ENCODE assay signal across 8 cellular contexts in genomic region chr11:46846510-46846830, GRCh38. TPM values are rescaled to one million over a fixed set of nuclear protein-coding genes. Genes with fewer than 3 reads are reported as not detected.
DNase-seq lines count a peak whose midpoint lies in the region; FAIRE-seq and TF ChIP-seq lines count a peak whose summit lies in the region.

No MANE protein-coding gene starts in this region.

- no peak for TF ChIP-seq EP300 in H1 (IDR thresholded peaks at IDR 0.05; ENCODE audit: borderline replicate concordance in 1 of 2, low read depth in 2 of 2, low read length in 2 of 2)

- H2AFZ ChIP-seq in H1 (ENCODE audit: low read length) = peak overlapping the region; percentile 86; the same call in 1 of the 2 replicates
- peak overlapping the region; percentile 85 for H2AFZ ChIP-seq in parathyroid adenoma

- peaks cover 9% of the 10 kb centered on the region for H3K23me2 ChIP-seq in H1 (ENCODE audit: low read depth, low read length)

- H3K18ac ChIP-seq in H1 (ENCODE audit: extremely low read depth, low read length) = peak overlapping the region; percentile 32; the same call in 1 of the 2 replicates

- H3K27ac ChIP-seq in KOPT-K1 (ENCODE audit: low read depth, low read length, poor library complexity, severe bottlenecking) (peak overlapping the region; percentile 87), H1 (ENCODE audit: low read depth, low read length) (no peak overlapping the region), parathyroid adenoma (no peak overlapping the region)

- CTCF ChIA-PET in H1 (lab: Charles Lee; ENCODE audit: partially characterized antibody) = interaction anchor here (0.6 kb wide), 1 partner anchor 420 kb away, joined by 3 read pairs; no protein-coding TSS in a partner anchor

- 0 out of 2 replicates have a peak overlapping the region, but pooled peaks have one; percentile 13 for H2BK20ac ChIP-seq in H1 (ENCODE audit: low read length)

- H4K8ac ChIP-seq in H1 (ENCODE audit: extremely low read depth, insufficient read depth, low read length) = no peak overlapping the region

- H2BK15ac ChIP-seq in H1 (ENCODE audit: low read length) = no peak overlapping the region; the same call in 1 of the 2 replicates

- H4K91ac ChIP-seq in H1 (replicated peaks; ENCODE audit: insufficient read length, low read length) = peak overlapping the region; percentile 77

- H2AK5ac ChIP-seq in H1 (ENCODE audit: low read depth, low read length) = no peak overlapping the region

- TF ChIP-seq CTCF in H1 (IDR thresholded peaks at IDR 0.05; ENCODE audit: control extremely low read depth in 1 of 3, insufficient read depth in 1 of 3, low read depth in 1 of 3, low read length in 3 of 3) = no peak
- TF ChIP-seq CTCF in parathyroid adenoma (IDR thresholded peaks at IDR 0.05) = no peak

- H3K14ac ChIP-seq in H1 (ENCODE audit: insufficient read length) = no peak overlapping the region

- peaks cover 6% of the 10 kb centered on the region; the same call in 1 of the 2 replicates for H3K79me1 ChIP-seq in H1 (ENCODE audit: low read depth, low read length)

- H2BK12ac ChIP-seq in H1 (ENCODE audit: low read depth, low read length) = 0 out of 2 replicates have a peak overlapping the region, but pooled peaks have one; percentile 9

- H3K23ac ChIP-seq in H1 (ENCODE audit: insufficient read length) = no peak overlapping the region

- WGBS in H1 (ENCODE audit: extremely low coverage in 1 of 2, insufficient coverage in 1 of 2, insufficient read length in 1 of 2, insufficient replicate concordance in 2 of 2, low coverage in 1 of 2, low lambda C conversion rate in 2 of 2, missing lambda C conversion rate in 1 of 2), 2 experiments = 17% methylated on average over 6 of the region's 6 CpGs; no CpG with 5 or more reads in 1 of the 2 experiments

- peak overlapping the region; percentile 90 to 98 (median 92) for H3K4me3 ChIP-seq in H1 (ENCODE audit: extremely low read depth in 1 of 4, insufficient read depth in 2 of 4, low read depth in 3 of 4, low read length in 4 of 4)
- peak overlapping the region; percentile 71 for H3K4me3 ChIP-seq in parathyroid adenoma (ENCODE audit: low read depth, low read length)

- H3K9me3 ChIP-seq in KOPT-K1 (ENCODE audit: insufficient read depth, low read length, poor library complexity, severe bottlenecking) (no peaks in the 10 kb centered on the region), H1 (ENCODE audit: insufficient read depth in 2 of 2, low read depth in 1 of 2, low read length in 1 of 2) (peaks cover 3 to 4% of the 10 kb centered on the region in 2 experiments; a peak in 1 of 4 replicates), parathyroid adenoma (ENCODE audit: control insufficient read depth, low read length) (no peaks in the 10 kb centered on the region)

- H2BK120ac ChIP-seq in H1 (replicated peaks; ENCODE audit: low read depth, low read length) = peak overlapping the region; percentile 75

- no peak overlapping the region for H2BK5ac ChIP-seq in H1 (ENCODE audit: low read depth, low read length)

- H3K27me3 ChIP-seq in H1 (replicated peaks in 1 of 4; ENCODE audit: control insufficient read depth in 3 of 4, extremely low read depth in 1 of 4, insufficient read depth in 3 of 4, low read length in 3 of 4) (no peaks in the 10 kb centered on the region; a peak in 1 of 7 replicates), parathyroid adenoma (ENCODE audit: control insufficient read depth, insufficient read depth, low read length) (no peaks in the 10 kb centered on the region)

- peaks cover 3 to 7% of the 10 kb centered on the region in 2 experiments for H4K20me1 ChIP-seq in H1 (replicated peaks in 1 of 2; ENCODE audit: control insufficient read depth in 1 of 2, insufficient read depth in 2 of 2, low read length in 2 of 2)

- TF ChIP-seq POLR2A in H1 (IDR thresholded peaks at IDR 0.05; ENCODE audit: control extremely low read depth in 1 of 2, low read depth in 2 of 2, low read length in 2 of 2) = no peak

- H3K79me2 ChIP-seq in H1 (ENCODE audit: control insufficient read depth in 1 of 2, insufficient read depth in 2 of 2, low read length in 2 of 2) = peaks cover 20 to 40% of the 10 kb centered on the region in 2 experiments
- H3K79me2 ChIP-seq in parathyroid adenoma = peaks cover 15% of the 10 kb centered on the region

- H3K4me2 ChIP-seq in H1 (ENCODE audit: insufficient read depth in 1 of 2, low read depth in 2 of 2, low read length in 2 of 2) (peak overlapping the region; percentile 77 to 90), parathyroid adenoma (ENCODE audit: low read length) (peak overlapping the region; percentile 75)

- POLR2A ChIA-PET in H1 (lab: Charles Lee; ENCODE audit: partially characterized antibody) = interaction anchor here (1.0 to 1.8 kb wide), 5 partner anchors 9 to 31 kb away, joined by 3 to 4 read pairs (median 3); no protein-coding TSS in a partner anchor

- peak overlapping the region; percentile 46 for H3K4ac ChIP-seq in H1 (replicated peaks; ENCODE audit: insufficient read length, low read depth, low read length)

- no peak overlapping the region for H4K5ac ChIP-seq in H1 (ENCODE audit: insufficient read length, low read depth, low read length)

- H3K9ac ChIP-seq in H1 (replicated peaks in 1 of 4; ENCODE audit: extremely low read depth in 1 of 4, low read depth in 3 of 4, low read length in 3 of 4) (peak overlapping the region in 2 of 4 experiments; percentile 58 to 65; a peak in 2 of 7 replicates), parathyroid adenoma (no peak overlapping the region)

- FAIRE-seq in H1 (lab: Jason Lieb, UNC) = no peak

- peaks cover 11% of the 10 kb centered on the region for H3K36me3 ChIP-seq in KOPT-K1 (ENCODE audit: insufficient read depth, low read length)
- H3K36me3 ChIP-seq in H1 (ENCODE audit: control insufficient read depth in 2 of 4, insufficient read depth in 4 of 4, low read length in 3 of 4) = peaks cover 0 to 3% (median 0%) of the 10 kb centered on the region in 4 experiments; a peak in 2 of 8 replicates
- no peaks in the 10 kb centered on the region for H3K36me3 ChIP-seq in parathyroid adenoma (ENCODE audit: control insufficient read depth, insufficient read depth, low read length)

- DNase-seq in SKM-1 treated with dmso at 0.1 percent for 144 hours (lab: John Stamatoyannopoulos, UW; ENCODE audit: unreplicated experiment) (peak; percentile 50), SKM-1 (lab: John Stamatoyannopoulos, UW; ENCODE audit: unreplicated experiment) (no peak), H1 (ENCODE audit: low read depth in 1 of 2, low spot score in 2 of 2) (no peak), NCI-H1105 treated with DMSO at 0.1 percent for 48 hours (lab: John Stamatoyannopoulos, UW) (no peak), DMS79 treated with DMSO at 0.1 percent for 48 hours (lab: John Stamatoyannopoulos, UW) (no peak)
- DNase-seq in stimulated activated CD4-positive, alpha-beta T cell treated with anti-CD3 and anti-CD28 coated beads, Interleukin-4, amount 100 ng/mL, for 24 hours = no peak

- H3K56ac ChIP-seq in H1 (replicated peaks; ENCODE audit: insufficient read length, low read depth, low read length) = no peak overlapping the region

- no peak for TF ChIP-seq RAD21 in H1 (IDR thresholded peaks at IDR 0.05 in 1 of 2, conservative IDR thresholded peaks at IDR 0.05 in 1 of 2; ENCODE audit: low read depth in 2 of 2, low read length in 2 of 2)

- H3K4me1 ChIP-seq in H1 (replicated peaks in 1 of 4; ENCODE audit: control insufficient read depth in 3 of 4, insufficient read depth in 4 of 4, low read length in 3 of 4) = peaks cover 0 to 2% (median 0%) of the 10 kb centered on the region in 4 experiments; a peak in 2 of 7 replicates
- no peaks in the 10 kb centered on the region for H3K4me1 ChIP-seq in parathyroid adenoma

TF ChIP-seq in H1, 55 proteins besides CTCF, POLR2A, EP300 and RAD21:
- TF ChIP-seq FOSL1 (IDR thresholded peaks at IDR 0.05; ENCODE audit: insufficient read depth, low read depth, low read length) (no peak), CHD2 (IDR thresholded peaks at IDR 0.05; ENCODE audit: low read length) (no peak), ASH2L (IDR thresholded peaks at IDR 0.05; ENCODE audit: low read length) (no peak), KDM1A (IDR thresholded peaks at IDR 0.05; ENCODE audit: borderline replicate concordance, low read length) (no peak), POLR2AphosphoS5 (IDR thresholded peaks at IDR 0.05; ENCODE audit: low read depth, low read length) (no peak), ATF3 (IDR thresholded peaks at IDR 0.05; ENCODE audit: insufficient read depth, low read depth, low read length) (no peak)

RNA-seq across cellular contexts. Expression of gene CKAP5, which starts 0.4 kb away (rescaled TPM):
- total RNA-seq in H1 (2021; fragmentation: NEBNext Ultra II Directional; extraction: Animal tissue kit (Norgen Biotek cat#: 25700)) = 185 and 192 TPM in 2 replicates
- 45.2 and 64.8 TPM in 2 replicates for polyA plus RNA-seq in H1 (2011; rRNA removed)
- polyA plus RNA-seq in H1 (2011; cell fraction: cytosol; rRNA removed) = 74.4 TPM
- 136 TPM for polyA plus RNA-seq in H1 (2011; cell fraction: nucleus; rRNA removed)
- polyA plus RNA-seq in H1 (2012, experiment 1 of 2) = 70.6 to 109 TPM (median 85.2 TPM) in 4 replicates
- 4.1 TPM for polyA plus RNA-seq in H1 (2012, experiment 2 of 2)
- 50.9 TPM for polyA plus RNA-seq in H1 (2013, experiment 1 of 2)
- 48.5 TPM for polyA plus RNA-seq in H1 (2013, experiment 2 of 2)
- 249 and 293 TPM in 2 replicates for polyA minus RNA-seq in H1 (2011; rRNA and poly(A)+ RNA removed)
- 89.2 TPM for polyA minus RNA-seq in H1 (2011; cell fraction: cytosol; rRNA and poly(A)+ RNA removed)
- polyA minus RNA-seq in H1 (2011; cell fraction: nucleus; rRNA and poly(A)+ RNA removed) = 168 TPM
